In the genomic region with DNA sequence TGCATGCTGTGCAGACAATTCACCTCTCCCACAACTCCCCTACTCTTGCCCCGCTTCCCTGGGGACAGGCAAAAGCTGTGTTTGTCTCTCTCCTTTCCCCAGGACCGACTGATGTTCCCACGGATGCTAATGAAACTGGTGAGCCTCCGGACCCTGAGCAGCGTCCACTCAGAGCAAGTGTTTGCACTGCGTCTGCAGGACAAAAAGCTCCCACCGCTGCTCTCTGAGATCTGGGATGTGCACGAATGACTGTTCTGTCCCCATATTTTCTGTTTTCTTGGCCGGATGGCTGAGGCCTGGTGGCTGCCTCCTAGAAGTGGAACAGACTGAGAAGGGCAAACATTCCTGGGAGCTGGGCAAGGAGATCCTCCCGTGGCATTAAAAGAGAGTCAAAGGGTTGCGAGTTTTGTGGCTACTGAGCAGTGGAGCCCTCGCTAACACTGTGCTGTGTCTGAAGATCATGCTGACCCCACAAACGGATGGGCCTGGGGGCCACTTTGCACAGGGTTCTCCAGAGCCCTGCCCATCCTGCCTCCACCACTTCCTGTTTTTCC, we compare ENCODE assay signal across 1 cellular context.
TF ChIP-seq lines count a peak whose summit lies in the region.

No MANE protein-coding gene starts in this region.

TF ChIP-seq in GM12878, 131 proteins besides CTCF, POLR2A, EP300 and RAD21:
- TF ChIP-seq SP1 (IDR thresholded peaks at IDR 0.05; ENCODE audit: low read depth, low read length), result no peak
- TF ChIP-seq SPI1 (IDR thresholded peaks at IDR 0.05; ENCODE audit: borderline replicate concordance, insufficient read depth, low read depth, low read length), result peak; percentile 88
- no peak for TF ChIP-seq MTA3 (IDR thresholded peaks at IDR 0.05; ENCODE audit: borderline replicate concordance, low read length)
- TF ChIP-seq RUNX3 (IDR thresholded peaks at IDR 0.05; ENCODE audit: low read length), result peak; percentile 61; the same call in 1 of the 2 replicates
- TF ChIP-seq CEBPZ (IDR thresholded peaks at IDR 0.05; ENCODE audit: low read depth, low read length), result no peak
- TF ChIP-seq GABPA (IDR thresholded peaks at IDR 0.05; ENCODE audit: low read depth), result no peak
